ENCODE assay signal across 1 cellular context in the genomic region with DNA sequence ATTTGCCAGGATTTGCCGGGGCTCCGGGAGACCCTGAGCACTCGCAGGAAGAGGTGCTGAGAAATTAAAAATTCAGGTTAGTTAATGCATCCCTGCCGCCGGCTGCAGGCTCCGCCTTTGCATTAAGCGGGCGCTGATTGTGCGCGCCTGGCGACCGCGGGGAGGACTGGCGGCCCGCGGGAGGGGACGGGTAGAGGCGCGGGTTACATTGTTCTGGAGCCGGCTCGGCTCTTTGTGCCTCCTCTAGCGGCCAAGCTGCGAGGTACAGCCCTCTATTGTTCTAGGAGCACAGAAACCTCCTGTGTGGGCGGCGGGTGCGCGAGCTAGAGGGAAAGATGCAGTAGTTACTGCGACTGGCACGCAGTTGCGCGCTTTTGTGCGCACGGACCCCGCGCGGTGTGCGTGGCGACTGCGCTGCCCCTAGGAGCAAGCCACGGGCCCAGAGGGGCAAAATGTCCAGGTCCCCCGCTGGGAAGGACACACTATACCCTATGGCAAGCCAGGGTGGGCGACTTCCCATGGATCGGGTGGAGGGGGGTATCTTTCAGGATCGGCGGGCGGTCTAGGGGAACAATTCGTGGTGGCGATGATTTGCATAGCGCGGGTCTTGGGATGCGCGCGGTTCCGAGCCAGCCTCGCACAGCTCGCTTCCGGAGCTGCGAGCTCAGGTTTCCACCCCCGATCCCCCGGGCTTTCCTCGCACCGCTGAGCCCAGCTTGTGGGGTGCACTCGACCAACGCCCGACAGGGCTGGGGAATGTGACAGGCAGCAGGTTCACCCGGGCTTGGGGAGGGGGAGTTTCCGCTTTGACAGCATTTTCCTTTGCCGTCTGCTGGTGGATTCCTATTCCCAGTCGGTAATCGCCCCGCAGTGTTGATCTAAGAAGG.
TF ChIP-seq lines count a peak whose summit lies in the region.

No MANE protein-coding gene starts in this region.

TF ChIP-seq in HepG2, 621 proteins besides CTCF, POLR2A, EP300 and RAD21 (continued from another document and continues in another):
- TF ChIP-seq, protein P1, sequence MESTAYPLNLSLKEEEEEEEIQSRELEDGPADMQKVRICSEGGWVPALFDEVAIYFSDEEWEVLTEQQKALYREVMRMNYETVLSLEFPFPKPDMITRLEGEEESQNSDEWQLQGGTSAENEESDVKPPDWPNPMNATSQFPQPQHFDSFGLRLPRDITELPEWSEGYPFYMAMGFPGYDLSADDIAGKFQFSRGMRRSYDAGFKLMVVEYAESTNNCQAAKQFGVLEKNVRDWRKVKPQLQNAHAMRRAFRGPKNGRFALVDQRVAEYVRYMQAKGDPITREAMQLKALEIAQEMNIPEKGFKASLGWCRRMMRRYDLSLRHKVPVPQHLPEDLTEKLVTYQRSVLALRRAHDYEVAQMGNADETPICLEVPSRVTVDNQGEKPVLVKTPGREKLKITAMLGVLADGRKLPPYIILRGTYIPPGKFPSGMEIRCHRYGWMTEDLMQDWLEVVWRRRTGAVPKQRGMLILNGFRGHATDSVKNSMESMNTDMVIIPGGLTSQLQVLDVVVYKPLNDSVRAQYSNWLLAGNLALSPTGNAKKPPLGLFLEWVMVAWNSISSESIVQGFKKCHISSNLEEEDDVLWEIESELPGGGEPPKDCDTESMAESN (CRISPR knock-in tag; conservative IDR thresholded peaks at IDR 0.05) = peak; percentile 65; the same call in 1 of the 2 replicates
- TF ChIP-seq ZBTB38 (CRISPR knock-in tag; IDR thresholded peaks at IDR 0.05) (0 out of 2 replicates have a peak, but pooled peaks have one; percentile 78), SOX5 (CRISPR knock-in tag; IDR thresholded peaks at IDR 0.05; ENCODE audit: borderline replicate concordance) (peak; percentile 87), BCLAF1 (IDR thresholded peaks at IDR 0.05) (no peak), ZNF30 (CRISPR knock-in tag; IDR thresholded peaks at IDR 0.05) (no peak), ZNF747 (CRISPR knock-in tag; IDR thresholded peaks at IDR 0.05; ENCODE audit: borderline replicate concordance) (no peak), ZBED4 (CRISPR knock-in tag; IDR thresholded peaks at IDR 0.05; ENCODE audit: borderline replicate concordance) (no peak), KAT8 (CRISPR knock-in tag; IDR thresholded peaks at IDR 0.05) (peak; percentile 51), MLXIP (CRISPR knock-in tag; IDR thresholded peaks at IDR 0.05; ENCODE audit: borderline replicate concordance) (no peak), ZGPAT (CRISPR knock-in tag; IDR thresholded peaks at IDR 0.05) (peak; percentile 43; the same call in 1 of the 2 replicates), NONO (IDR thresholded peaks at IDR 0.05) (no peak), NONO (CRISPR knock-in tag; conservative IDR thresholded peaks at IDR 0.05) (0 out of 2 replicates have a peak, but pooled peaks have one; percentile 14), ZNF580 (CRISPR knock-in tag; IDR thresholded peaks at IDR 0.05; ENCODE audit: borderline replicate concordance, low read depth) (no peak; the same call in 1 of the 2 replicates), KMT2A (CRISPR knock-in tag; IDR thresholded peaks at IDR 0.05) (peak; percentile 91), KLF16 (CRISPR knock-in tag; IDR thresholded peaks at IDR 0.05) (peak in 1 of 2 experiments; percentile 82; a peak in 2 of 4 replicates), FLYWCH1 (CRISPR knock-in tag; IDR thresholded peaks at IDR 0.05) (no peak), SP140L (CRISPR knock-in tag; IDR thresholded peaks at IDR 0.05; ENCODE audit: borderline replicate concordance) (0 out of 2 replicates have a peak, but pooled peaks have one; percentile 56), HDAC1 (CRISPR knock-in tag; IDR thresholded peaks at IDR 0.05) (peak; percentile 29; the same call in 1 of the 2 replicates), DMAP1 (CRISPR knock-in tag; IDR thresholded peaks at IDR 0.05) (peak; percentile 39; the same call in 1 of the 2 replicates), ZNF414 (CRISPR knock-in tag; IDR thresholded peaks at IDR 0.05) (no peak), KDM6A (CRISPR knock-in tag; IDR thresholded peaks at IDR 0.05; ENCODE audit: low read depth) (no peak), YY1 (IDR thresholded peaks at IDR 0.05; ENCODE audit: insufficient read depth, insufficient replicate concordance, low read depth, low read length) (peak; percentile 48), MED1 (CRISPR knock-in tag; IDR thresholded peaks at IDR 0.05) (peak; percentile 15; the same call in 1 of the 2 replicates)
- TF ChIP-seq, protein P2, sequence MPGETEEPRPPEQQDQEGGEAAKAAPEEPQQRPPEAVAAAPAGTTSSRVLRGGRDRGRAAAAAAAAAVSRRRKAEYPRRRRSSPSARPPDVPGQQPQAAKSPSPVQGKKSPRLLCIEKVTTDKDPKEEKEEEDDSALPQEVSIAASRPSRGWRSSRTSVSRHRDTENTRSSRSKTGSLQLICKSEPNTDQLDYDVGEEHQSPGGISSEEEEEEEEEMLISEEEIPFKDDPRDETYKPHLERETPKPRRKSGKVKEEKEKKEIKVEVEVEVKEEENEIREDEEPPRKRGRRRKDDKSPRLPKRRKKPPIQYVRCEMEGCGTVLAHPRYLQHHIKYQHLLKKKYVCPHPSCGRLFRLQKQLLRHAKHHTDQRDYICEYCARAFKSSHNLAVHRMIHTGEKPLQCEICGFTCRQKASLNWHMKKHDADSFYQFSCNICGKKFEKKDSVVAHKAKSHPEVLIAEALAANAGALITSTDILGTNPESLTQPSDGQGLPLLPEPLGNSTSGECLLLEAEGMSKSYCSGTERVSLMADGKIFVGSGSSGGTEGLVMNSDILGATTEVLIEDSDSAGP (CRISPR knock-in tag; IDR thresholded peaks at IDR 0.05; ENCODE audit: borderline replicate concordance) = peak; percentile 92
